21 cellular contexts compared by ENCODE assay signal in the genomic region with DNA sequence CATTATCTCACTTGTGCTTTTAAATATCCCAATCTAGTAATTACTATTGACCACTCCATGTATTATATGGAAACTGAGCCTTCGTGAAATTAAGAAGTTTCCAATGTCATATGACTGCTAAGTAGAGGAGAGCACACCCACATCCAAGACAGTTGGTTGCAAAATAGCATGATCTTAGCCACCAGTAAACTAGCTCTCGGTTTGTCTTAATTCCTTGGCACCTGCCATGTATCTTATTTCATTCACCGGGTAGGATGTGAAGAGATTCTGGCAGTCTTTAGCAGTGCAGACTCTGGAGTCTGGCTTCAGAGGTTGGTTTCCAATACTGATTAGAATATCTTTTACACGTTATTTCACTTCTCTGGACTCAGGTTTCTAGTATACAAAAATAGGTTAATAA.
DNase-seq lines count a peak whose midpoint lies in the region; ATAC-seq and TF ChIP-seq lines count a peak whose summit lies in the region.
"Had no signal": no experiment of that assay in that cellular context is flagged by ENCODE, and none has a peak within 500 bp of the region (broad histone marks: within the 10 kb centered on the region; RNA-seq: fewer than 3 reads in every experiment).

No MANE protein-coding gene starts in this region.

- H3K27me3 ChIP-seq in left ventricle myocardium inferior (ENCODE audit: low read depth), result no peaks in the 10 kb centered on the region
- no peaks in the 10 kb centered on the region for H3K27me3 ChIP-seq in gastrocnemius medialis

- H3K36me3 ChIP-seq in left ventricle myocardium inferior, result peaks cover 56% of the 10 kb centered on the region
- peaks cover 0 to 8% of the 10 kb centered on the region in 2 donors for H3K36me3 ChIP-seq in gastrocnemius medialis

- H3K4me3 ChIP-seq in left ventricle myocardium inferior (no peak overlapping the region), gastrocnemius medialis (no peak overlapping the region)
- H3K4me3 ChIP-seq: A549, GM12878, GM23338 had no signal

- H3K27ac ChIP-seq in left ventricle myocardium inferior (replicated peaks) (no peak overlapping the region), gastrocnemius medialis (peak overlapping the region in 3 of 4 donors; percentile 38 to 52 (median 47))
- H3K27ac ChIP-seq: A549 had no signal

- no peaks in the 10 kb centered on the region for H3K4me1 ChIP-seq in left ventricle myocardium inferior
- peaks cover 0 to 3% of the 10 kb centered on the region in 2 donors for H3K4me1 ChIP-seq in gastrocnemius medialis
- H3K4me1 ChIP-seq: A549 had no signal

- no peaks in the 10 kb centered on the region for H3K9me3 ChIP-seq in left ventricle myocardium inferior (replicated peaks)
- no peaks in the 10 kb centered on the region for H3K9me3 ChIP-seq in gastrocnemius medialis
- H3K9me3 ChIP-seq: A549 had no signal

- in situ Hi-C loops in gastrocnemius medialis (cut with MboI; ENCODE audit: low sequenced_read_pairs in 4 of 4), result no loop called here

- no peak for TF ChIP-seq POLR2A in gastrocnemius medialis (IDR thresholded peaks at IDR 0.05)

- peak; percentile 1 to 54 for DNase-seq in NCI-H524 (lab: John Stamatoyannopoulos, UW)
- DNase-seq in NCI-H524 treated with DMSO at 0.1 percent for 48 hours (lab: John Stamatoyannopoulos, UW), result no peak
- no peak for DNase-seq in left ventricle myocardium superior
- DNase-seq in left ventricle myocardium inferior, result no peak
- peak in 1 of 2 donors; percentile 19 for DNase-seq in gastrocnemius medialis
- DNase-seq in DMS 273 (lab: John Stamatoyannopoulos, UW; ENCODE audit: unreplicated experiment), result no peak
- no peak for DNase-seq in AML-193 (lab: John Stamatoyannopoulos, UW)
- DNase-seq: 8988T; ACHN; C1 segment of cervical spinal cord; Calu3; CD4-positive, alpha-beta memory T cell; COR-L47; DMS79; EL; GDM1; H9 had no signal

- ATAC-seq in left ventricle myocardium superior (peak; percentile 31), gastrocnemius medialis (peak; percentile 95 to 96)
- ATAC-seq: A549, GM12878, GM23338, HCT116 had no signal

- intact Hi-C loops in left ventricle myocardium superior (cut with micrococcal nuclease) (no loop called here), left ventricle myocardium inferior (cut with micrococcal nuclease) (no loop called here), gastrocnemius medialis (cut with DNase I; ENCODE audit: low total_unique reads) (no loop called here)

- TF ChIP-seq CTCF in left ventricle myocardium inferior (IDR thresholded peaks at IDR 0.05; ENCODE audit: borderline replicate concordance) (no peak), gastrocnemius medialis (IDR thresholded peaks at IDR 0.05 in 4 of 5, conservative IDR thresholded peaks at IDR 0.05 in 1 of 5) (no peak)

Comparison
In these comparisons a context has a peak if more than half of its experiments do, and no peak if none do; other contexts are left out.
1. DNase-seq: peak in NCI-H524 (2 of 2); none in NCI-H524 treated with DMSO at 0.1 percent for 48 hours (single experiment), left ventricle myocardium superior (single experiment), left ventricle myocardium inferior (single experiment), DMS 273 (single experiment) and AML-193 (0 of 2).